In the genomic region with DNA sequence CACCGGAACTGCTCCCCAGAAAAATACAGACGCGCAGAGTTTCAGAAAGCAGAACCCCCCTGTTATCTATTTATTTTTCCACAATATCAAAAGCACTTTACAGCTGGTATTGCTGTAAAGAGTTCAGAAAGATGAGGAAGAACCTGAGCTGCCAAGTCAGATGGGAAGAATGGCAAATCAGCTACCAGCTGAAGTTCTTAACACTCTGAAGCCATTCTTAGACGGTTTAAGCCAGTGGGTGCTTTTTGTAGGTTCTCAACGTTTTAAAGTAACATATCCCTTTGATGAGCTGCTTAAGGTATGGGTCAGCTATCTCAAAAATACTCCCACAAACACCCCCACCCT, we compare ENCODE assay signal across 9 cellular contexts. TPM values are rescaled to one million over a fixed set of nuclear protein-coding genes. Genes with fewer than 3 reads are reported as not detected.
DNase-seq lines count a peak whose midpoint lies in the region; ATAC-seq, FAIRE-seq and TF ChIP-seq lines count a peak whose summit lies in the region.
"Had no signal": no experiment of that assay in that cellular context is flagged by ENCODE, and none has a peak within 500 bp of the region (broad histone marks: within the 10 kb centered on the region; RNA-seq: fewer than 3 reads in every experiment).

No MANE protein-coding gene starts in this region.

- H3K4me3 ChIP-seq in HUES64 (ENCODE audit: low read length) (peak overlapping the region; percentile 48), adrenal gland (peak overlapping the region in 1 of 4 donors; percentile 78), kidney (ENCODE audit: low read length in 2 of 2) (peak overlapping the region; percentile 71 to 74), thoracic aorta (peak overlapping the region; percentile 100)

- H3K27ac ChIP-seq in HUES64 (ENCODE audit: low read depth, low read length) = peak overlapping the region; percentile 99
- H3K27ac ChIP-seq in adrenal gland = peak overlapping the region in 4 of 5 donors; percentile 84 to 95 (median 90)
- H3K27ac ChIP-seq in kidney (ENCODE audit: low read depth in 2 of 2, low read length in 2 of 2) = peak overlapping the region; percentile 82 to 91
- peak overlapping the region; percentile 79 to 95 for H3K27ac ChIP-seq in thoracic aorta

- WGBS in HUES64 = 23% methylated on average over 5 of the region's 5 CpGs
- 26 to 35% (median 28%) methylated on average over 5 of the region's 5 CpGs for WGBS in adrenal gland, 4 donors

- H3K4me1 ChIP-seq in HUES64 (ENCODE audit: insufficient read depth, low read length) (peaks cover 44% of the 10 kb centered on the region), adrenal gland (replicated peaks in 1 of 2) (peaks cover 15 to 24% of the 10 kb centered on the region in 2 donors), kidney (ENCODE audit: control insufficient read depth in 1 of 2, insufficient read depth in 1 of 2, low read depth in 1 of 2, low read length in 2 of 2) (peaks cover 4 to 9% of the 10 kb centered on the region in 2 donors), thoracic aorta (ENCODE audit: control insufficient read depth in 1 of 2, low read depth in 2 of 2) (peaks cover 18 to 20% of the 10 kb centered on the region in 2 donors)

- no peak for FAIRE-seq in kidney (lab: Jason Lieb, UNC)

- H3K36me3 ChIP-seq in HUES64 (ENCODE audit: insufficient read depth, low read length) (peaks cover 31% of the 10 kb centered on the region), adrenal gland (replicated peaks in 1 of 2) (no peaks in the 10 kb centered on the region), kidney (ENCODE audit: control insufficient read depth in 1 of 2, insufficient read depth in 2 of 2, low read length in 2 of 2) (peaks cover 0 to 2% of the 10 kb centered on the region in 2 donors), thoracic aorta (no peaks in the 10 kb centered on the region)

- peak; percentile 24 for DNase-seq in CD1c-positive myeloid dendritic cell (ENCODE audit: extremely low spot score)
- no peak for DNase-seq in adrenal gland
- no peak for DNase-seq in kidney
- DNase-seq in thoracic aorta (ENCODE audit: low spot score) = no peak
- DNase-seq in H4 (ENCODE audit: low spot score) = no peak

- TF ChIP-seq CTCF in adrenal gland (IDR thresholded peaks at IDR 0.05) (no peak), kidney (IDR thresholded peaks at IDR 0.05; ENCODE audit: borderline replicate concordance, extremely low read depth, insufficient read depth) (no peak), thoracic aorta (IDR thresholded peaks at IDR 0.05) (no peak)

- H3K27me3 ChIP-seq in HUES64 (ENCODE audit: insufficient read depth, low read length) (no peaks in the 10 kb centered on the region), adrenal gland (no peaks in the 10 kb centered on the region), thoracic aorta (replicated peaks; ENCODE audit: insufficient read depth) (no peaks in the 10 kb centered on the region)

- intact Hi-C loops in adrenal gland (cut with DNase I) = loop anchor here in 1 of 2 donors (5.0 kb wide), 1 partner anchor 118 kb away; a partner anchor contains a TSS
- intact Hi-C loops in kidney (cut with DNase I) = no loop called here

- no peak for TF ChIP-seq POLR2A in adrenal gland (IDR thresholded peaks at IDR 0.05)

- H3K9me3 ChIP-seq in HUES64 (ENCODE audit: insufficient read depth, low read depth, low read length) (no peaks in the 10 kb centered on the region), adrenal gland (replicated peaks in 1 of 3) (no peaks in the 10 kb centered on the region), kidney (ENCODE audit: control insufficient read depth in 1 of 2, low read length in 2 of 2) (no peaks in the 10 kb centered on the region), thoracic aorta (no peaks in the 10 kb centered on the region)

- H3K9ac ChIP-seq in HUES64 (ENCODE audit: low read depth, low read length) (peak overlapping the region; percentile 41), kidney (ENCODE audit: low read length in 2 of 2) (peak overlapping the region in 1 of 2 donors; percentile 65)

- no peak for ATAC-seq in thoracic aorta (ENCODE audit: insufficient number of reproducible peaks, low FRiP score, low read depth)
- no peak for ATAC-seq in HG03095 (IDR thresholded peaks at IDR 0.05; ENCODE audit: unreplicated experiment)
- ATAC-seq in GM19395 (IDR thresholded peaks at IDR 0.05; ENCODE audit: unreplicated experiment) = no peak

RNA-seq across cellular contexts. Expression of a gene that starts 0.7 kb away (rescaled TPM):
- polyA plus RNA-seq in HUES64 (2013, experiment 1 of 2) = 148 TPM
- polyA plus RNA-seq in HUES64 (2013, experiment 2 of 2) = 142 TPM
- total RNA-seq in adrenal gland (10 to 100 TPM; 25.8 to 71.3 (median 40.7) TPM), kidney (56.9 TPM), thoracic aorta (10 to 100 TPM; 45.8 to 47.8 TPM)
- polyA plus RNA-seq in adrenal gland (10 to 100 TPM in 2 of 3 donors, 1 to 10 TPM in 1; 9.1 to 56.0 (median 14.8) TPM), kidney (ENCODE audit: insufficient read depth, low read depth, low replicate concordance) (40.7 TPM)
- total RNA-seq in H4 (2014; rRNA removed; shearing (Covaris generic)) = 35.3 and 36.3 TPM in 2 replicates

RNA-seq across cellular contexts. Expression of a gene that starts 35.8 kb away (rescaled TPM):
- 468 TPM for polyA plus RNA-seq in HUES64 (2013, experiment 1 of 2)
- polyA plus RNA-seq in HUES64 (2013, experiment 2 of 2) = 484 TPM
- total RNA-seq in adrenal gland = 100 to 1,000 TPM; 201 to 672 (median 275) TPM
- 1,000 to 10,000 TPM in 2 of 3 donors, 100 to 1,000 TPM in 1; 659 to 1,638 (median 1,300) TPM for polyA plus RNA-seq in adrenal gland
- total RNA-seq in kidney = 174 TPM
- 1,037 TPM for polyA plus RNA-seq in kidney (ENCODE audit: insufficient read depth, low read depth, low replicate concordance)
- total RNA-seq in thoracic aorta = 100 to 1,000 TPM; 258 to 346 TPM
- 850 and 1,035 TPM in 2 replicates for total RNA-seq in H4 (2014; rRNA removed; shearing (Covaris generic))

RNA-seq across cellular contexts. Expression of a gene that starts 48.7 kb away (rescaled TPM):
- polyA plus RNA-seq in HUES64 (2013, experiment 1 of 2) = not detected
- polyA plus RNA-seq in HUES64 (2013, experiment 2 of 2) = not detected
- under 1 TPM in 3 of 8 donors, not detected in 5; 0.11 to 0.69 (median 0.61) TPM for total RNA-seq in adrenal gland
- under 1 TPM; 0.07 to 0.35 (median 0.24) TPM for polyA plus RNA-seq in adrenal gland
- 2.1 TPM for total RNA-seq in kidney
- 0.34 TPM for polyA plus RNA-seq in kidney (ENCODE audit: insufficient read depth, low read depth, low replicate concordance)
- total RNA-seq in thoracic aorta = under 1 TPM in 1 of 2 donors, not detected in 1; 0.85 TPM
- total RNA-seq in H4 (2014; rRNA removed; shearing (Covaris generic)) = not detected in 2 replicates
- total RNA-seq: NCI-H460 had no signal
